In the genomic region with DNA sequence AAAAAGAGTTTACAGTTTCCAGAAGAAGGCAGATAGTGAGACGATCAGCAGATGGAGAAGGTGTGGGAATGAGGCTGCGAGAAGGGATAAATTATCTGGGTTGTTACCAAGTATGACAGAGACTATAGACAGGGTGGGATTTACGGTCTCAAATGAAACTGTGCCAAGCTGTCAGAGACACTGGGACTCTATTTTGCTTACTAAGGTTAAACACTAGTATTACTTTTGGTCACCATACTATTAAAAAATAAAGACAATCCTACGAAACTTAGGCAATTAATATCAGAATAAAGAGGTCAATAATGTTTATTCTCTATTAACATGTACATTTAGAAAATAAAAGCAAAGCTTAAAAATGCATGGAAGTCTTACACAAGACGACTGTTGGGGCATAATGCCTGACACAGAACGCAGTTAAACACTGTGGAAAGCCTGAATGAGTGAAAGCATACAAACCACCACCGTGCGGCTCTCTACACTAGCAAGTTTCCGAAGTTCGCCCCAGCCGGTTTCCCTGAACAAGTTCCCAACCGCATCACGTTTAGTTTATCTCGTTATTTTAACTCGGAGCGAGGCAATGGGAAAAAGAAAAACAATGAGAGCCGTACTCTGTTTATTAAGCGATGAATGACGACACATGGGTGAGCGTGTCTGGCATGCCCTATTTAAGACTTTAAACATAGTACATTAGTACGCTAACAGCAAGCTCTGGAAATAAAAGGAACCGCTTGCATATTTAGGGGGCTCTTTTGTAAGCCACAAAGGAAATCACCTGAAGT, we compare ENCODE assay signal across 8 cellular contexts. TPM values are rescaled to one million over a fixed set of nuclear protein-coding genes. Genes with fewer than 3 reads are reported as not detected.
DNase-seq lines count a peak whose midpoint lies in the region; ATAC-seq and TF ChIP-seq lines count a peak whose summit lies in the region.

No MANE protein-coding gene starts in this region.

- DNase-seq in CD8-positive, alpha-beta memory T cell: peak in 3 of 5 donors; percentile 7 to 47 (median 38)
- DNase-seq in RWPE2 (ENCODE audit: low spot score) (no peak), amniotic stem cell (lab: John Stamatoyannopoulos, UW) (peak; percentile 24), right cardiac atrium (peak; percentile 50 to 66 (median 54)), prostate gland (ENCODE audit: low spot score) (peak; percentile 49), NCI-H1048 (lab: John Stamatoyannopoulos, UW) (no peak)

- H3K4me1 Mint-ChIP-seq in CD8-positive, alpha-beta memory T cell: peaks cover 13 to 24% (median 16%) of the 10 kb centered on the region in 3 donors

- H3K27ac ChIP-seq in CD8-positive, alpha-beta memory T cell (ENCODE audit: low read depth, low read length): peak overlapping the region; percentile 67
- H3K27ac ChIP-seq in RWPE2 (ENCODE audit: poor library complexity, severe bottlenecking) (peak overlapping the region; percentile 34), right cardiac atrium (ENCODE audit: low read length) (peak overlapping the region; percentile 31), prostate gland (peak overlapping the region; percentile 71 to 77)

- TF ChIP-seq CTCF in RWPE2 (IDR thresholded peaks at IDR 0.05; ENCODE audit: poor library complexity, severe bottlenecking): no peak
- no peak for TF ChIP-seq CTCF in prostate gland (IDR thresholded peaks at IDR 0.05)

- H3K4me1 ChIP-seq in CD8-positive, alpha-beta memory T cell (ENCODE audit: insufficient read depth, low read length): no peaks in the 10 kb centered on the region
- no peaks in the 10 kb centered on the region for H3K4me1 ChIP-seq in RWPE2 (ENCODE audit: insufficient read depth, poor library complexity, severe bottlenecking)
- no peaks in the 10 kb centered on the region for H3K4me1 ChIP-seq in right cardiac atrium (ENCODE audit: control insufficient read depth, insufficient read depth, low read length)
- H3K4me1 ChIP-seq in prostate gland (replicated peaks): no peaks in the 10 kb centered on the region

- H3K27me3 Mint-ChIP-seq in CD8-positive, alpha-beta memory T cell: peaks cover 0 to 2% of the 10 kb centered on the region in 2 donors

- peaks cover 0 to 6% (median 5%) of the 10 kb centered on the region in 3 donors for H3K36me3 Mint-ChIP-seq in CD8-positive, alpha-beta memory T cell

- POLR2A ChIA-PET in CD8-positive, alpha-beta memory T cell (lab: Charles Lee): interaction anchor here (2.1 kb wide), 1 partner anchor 223 kb away, joined by 6 read pairs; a partner anchor contains a TSS

- H3K9me3 Mint-ChIP-seq in CD8-positive, alpha-beta memory T cell: no peaks in the 10 kb centered on the region

- WGBS in right cardiac atrium: 10% methylated on average over 22 of the region's 22 CpGs
- WGBS in prostate gland: 8% methylated on average over 22 of the region's 22 CpGs

- peak overlapping the region; percentile 82 for H3K4me3 ChIP-seq in CD8-positive, alpha-beta memory T cell (ENCODE audit: low read length)
- H3K4me3 ChIP-seq in RWPE2 (ENCODE audit: severe bottlenecking): peak overlapping the region; percentile 66
- H3K4me3 ChIP-seq in right cardiac atrium (ENCODE audit: low read length): peak overlapping the region; percentile 70
- H3K4me3 ChIP-seq in prostate gland: peak overlapping the region; percentile 47 to 58

- H3K27ac Mint-ChIP-seq in CD8-positive, alpha-beta memory T cell: peak overlapping the region; percentile 73 to 93 (median 87)

- H3K9me3 ChIP-seq in CD8-positive, alpha-beta memory T cell (ENCODE audit: low read length): no peaks in the 10 kb centered on the region
- H3K9me3 ChIP-seq in RWPE2 (ENCODE audit: severe bottlenecking): no peaks in the 10 kb centered on the region
- H3K9me3 ChIP-seq in right cardiac atrium (ENCODE audit: control insufficient read depth, low read length): no peaks in the 10 kb centered on the region
- no peaks in the 10 kb centered on the region for H3K9me3 ChIP-seq in prostate gland

- ATAC-seq in GM19395 (IDR thresholded peaks at IDR 0.05; ENCODE audit: unreplicated experiment): peak; percentile 45
- peak; percentile 34 for ATAC-seq in HG03571 (IDR thresholded peaks at IDR 0.05; ENCODE audit: unreplicated experiment)
- peak; percentile 57 for ATAC-seq in RWPE2 (ENCODE audit: low read depth)
- peak; percentile 64 to 65 for ATAC-seq in right cardiac atrium

- peak overlapping the region; percentile 88 to 95 (median 92) for H3K4me3 Mint-ChIP-seq in CD8-positive, alpha-beta memory T cell

- H3K27me3 ChIP-seq in CD8-positive, alpha-beta memory T cell (ENCODE audit: insufficient read depth, low read length, poor library complexity, severe bottlenecking): no peaks in the 10 kb centered on the region
- H3K27me3 ChIP-seq in RWPE2 (ENCODE audit: insufficient read depth, poor library complexity, severe bottlenecking) (peaks cover 3% of the 10 kb centered on the region), right cardiac atrium (ENCODE audit: control insufficient read depth, insufficient read depth) (no peaks in the 10 kb centered on the region), prostate gland (replicated peaks; ENCODE audit: insufficient read depth) (no peaks in the 10 kb centered on the region)

- TF ChIP-seq POLR2A in prostate gland (IDR thresholded peaks at IDR 0.05): no peak

- intact Hi-C loops in right cardiac atrium (cut with DNase I) (no loop called here), prostate gland (cut with DNase I) (no loop called here)

- no peaks in the 10 kb centered on the region for H3K36me3 ChIP-seq in CD8-positive, alpha-beta memory T cell (ENCODE audit: insufficient read depth, low read length)
- H3K36me3 ChIP-seq in RWPE2 (ENCODE audit: low read depth) (peaks cover 8% of the 10 kb centered on the region; the same call in 1 of the 2 replicates), prostate gland (no peaks in the 10 kb centered on the region)

- CTCF ChIA-PET in CD8-positive, alpha-beta memory T cell (lab: Charles Lee): interaction anchor here (2.6 kb wide), 1 partner anchor 213 kb away, joined by 9 read pairs; a partner anchor contains a TSS

RNA-seq across cellular contexts. Expression of a gene that starts 0.9 kb away (rescaled TPM):
- total RNA-seq in CD8-positive, alpha-beta memory T cell: not detected
- polyA plus RNA-seq in CD8-positive, alpha-beta memory T cell: not detected
- total RNA-seq in right cardiac atrium (1 to 10 TPM; 1.0 to 3.0 (median 1.8) TPM), prostate gland (1 to 10 TPM; 2.6 to 4.9 TPM)
- 0.77 TPM for polyA plus RNA-seq in right cardiac atrium

Comparison
In these comparisons a context has a peak if more than half of its experiments do, and no peak if none do; other contexts are left out.
1. DNase-seq: peak in CD8-positive, alpha-beta memory T cell (3 of 5), amniotic stem cell (single experiment), right cardiac atrium (3 of 3) and prostate gland (single experiment); none in RWPE2 (single experiment) and NCI-H1048 (single experiment).
2. Peak in every context shown above with its lines, with median percentiles within 50 percentile points of each other: H3K27ac ChIP-seq, H3K4me3 ChIP-seq and ATAC-seq.